11 cellular contexts compared by ENCODE assay signal in genomic region chr17:64741924-64742670, GRCh38.
DNase-seq lines count a peak whose midpoint lies in the region; ATAC-seq and TF ChIP-seq lines count a peak whose summit lies in the region.
"Had no signal": no experiment of that assay in that cellular context is flagged by ENCODE, and none has a peak within 500 bp of the region (broad histone marks: within the 10 kb centered on the region; RNA-seq: fewer than 3 reads in every experiment).

No MANE protein-coding gene starts in this region.

- H3K36me3 ChIP-seq in SJCRH30, result no peaks in the 10 kb centered on the region

- intact Hi-C loops in posterior vena cava (cut with DNase I), result no loop called here

- in situ Hi-C loops in KBM-7 (cut with MboI; ENCODE audit: low pct_unique_long_range_greater_than_20kb, low sequenced_read_pairs), result no loop called here

- H3K4me1 ChIP-seq in SJCRH30, result peaks cover 20% of the 10 kb centered on the region

- no peak overlapping the region for H3K4me3 ChIP-seq in SJCRH30
- no peak overlapping the region for H3K4me3 ChIP-seq in fibroblast of villous mesenchyme (ENCODE audit: low read depth, low read length)

- no peak for TF ChIP-seq CTCF in fibroblast of villous mesenchyme (IDR thresholded peaks at IDR 0.05; ENCODE audit: insufficient read depth, low read depth, low read length)

- no peak for ATAC-seq in HG03039 (IDR thresholded peaks at IDR 0.05; ENCODE audit: unreplicated experiment)
- no peak for ATAC-seq in GM21786 (IDR thresholded peaks at IDR 0.05; ENCODE audit: unreplicated experiment)

- peak overlapping the region; percentile 54 for H3K27ac ChIP-seq in SJCRH30
- H3K27ac ChIP-seq: C4-2B had no signal

- H3K9me3 ChIP-seq in SJCRH30 (replicated peaks), result no peaks in the 10 kb centered on the region

- DNase-seq in AG08395 (ENCODE audit: low spot score) (peak; percentile 90), SJCRH30 (peak; percentile 24 to 26), fibroblast of villous mesenchyme (ENCODE audit: low read depth) (peak; percentile 92), posterior vena cava (ENCODE audit: low spot score) (peak; percentile 90), KBM-7 (no peak)
- no peak for DNase-seq in stimulated activated naive CD4-positive, alpha-beta T cell (lab: John Stamatoyannopoulos, UW)
- DNase-seq: foreskin melanocyte; stimulated activated CD4-positive, alpha-beta T cell treated with anti-CD3 and anti-CD28 coated beads, Interleukin-2, amount 100 ng/mL, for 24 hours had no signal

- H3K27me3 ChIP-seq in SJCRH30, result no peaks in the 10 kb centered on the region

Comparison
In these comparisons a context has a peak if more than half of its experiments do, and no peak if none do; other contexts are left out.
1. DNase-seq: peak in AG08395 (single experiment), SJCRH30 (2 of 2), fibroblast of villous mesenchyme (single experiment) and posterior vena cava (single experiment); none in KBM-7 (single experiment) and stimulated activated naive CD4-positive, alpha-beta T cell (0 of 6).